Comparison of ENCODE assay signal across 13 cellular contexts in genomic region chr13:114127473-114128347, GRCh38. TPM values are rescaled to one million over a fixed set of nuclear protein-coding genes. Genes with fewer than 3 reads are reported as not detected.
A peak's percentile ranks its signal among the peaks of the same experiment; 100 is the strongest.
DNase-seq lines count a peak whose midpoint lies in the region; ATAC-seq, FAIRE-seq and TF ChIP-seq lines count a peak whose summit lies in the region.
"Had no signal": no experiment of that assay in that cellular context is flagged by ENCODE, and none has a peak within 500 bp of the region (broad histone marks: within the 10 kb centered on the region; RNA-seq: fewer than 3 reads in every experiment).

No MANE protein-coding gene starts in this region.

- peak overlapping the region; percentile 94 for H3K4me2 ChIP-seq in Loucy (ENCODE audit: low read depth, low read length, poor library complexity, severe bottlenecking)
- peak overlapping the region; percentile 66 for H3K4me2 ChIP-seq in endothelial cell of umbilical vein (ENCODE audit: insufficient read depth, low read length)

- peaks cover 4% of the 10 kb centered on the region; the same call in 1 of the 2 replicates for H3F3A ChIP-seq in Loucy (ENCODE audit: low read depth)

- no peaks in the 10 kb centered on the region for H3K27me3 Mint-ChIP-seq in CD4-positive, alpha-beta memory T cell

- peaks cover 75% of the 10 kb centered on the region for H3K4me1 ChIP-seq in CD4-positive, alpha-beta memory T cell (ENCODE audit: insufficient read depth, low read length)
- H3K4me1 ChIP-seq in Loucy (ENCODE audit: insufficient read depth, low read length, poor library complexity, severe bottlenecking) (peaks cover 76% of the 10 kb centered on the region), endothelial cell of umbilical vein (ENCODE audit: control insufficient read depth, extremely low read depth, insufficient read depth, low read length) (peaks cover 44% of the 10 kb centered on the region), neutrophil (ENCODE audit: control insufficient read depth in 1 of 2, insufficient read depth in 1 of 2, low read depth in 1 of 2, low read length in 1 of 2) (peaks cover 43 to 46% of the 10 kb centered on the region in 2 experiments)

- TF ChIP-seq POLR2A in endothelial cell of umbilical vein (IDR thresholded peaks at IDR 0.05; ENCODE audit: low read depth, low read length): no peak

- H4K20me1 ChIP-seq in Loucy (ENCODE audit: insufficient read depth, low read length, poor library complexity, severe bottlenecking) (peaks cover 15% of the 10 kb centered on the region), endothelial cell of umbilical vein (replicated peaks; ENCODE audit: control insufficient read depth, extremely low read depth, insufficient read depth, low read length) (no peaks in the 10 kb centered on the region)

- POLR2A ChIA-PET in CD4-positive, alpha-beta memory T cell (lab: Charles Lee; ENCODE audit: partially characterized antibody): interaction anchor here (0.9 to 9.5 kb wide), 10 partner anchors 9 to 62 kb away, joined by 3 to 170 read pairs (median 10); no protein-coding TSS in a partner anchor
- POLR2A ChIA-PET in endothelial cell of umbilical vein (lab: Charles Lee): interaction anchor here (1.3 kb wide), 1 partner anchor 9 kb away, joined by 3 read pairs; no protein-coding TSS in a partner anchor

- H3K9me1 ChIP-seq in endothelial cell of umbilical vein (replicated peaks; ENCODE audit: control insufficient read depth, extremely low read depth, insufficient read depth, low read length): no peaks in the 10 kb centered on the region

- H3K79me2 ChIP-seq in Loucy (ENCODE audit: insufficient read depth, low read length) (peaks cover 93% of the 10 kb centered on the region), endothelial cell of umbilical vein (ENCODE audit: control insufficient read depth, insufficient read depth, low read length) (peaks cover 87% of the 10 kb centered on the region)

- peaks cover 45 to 84% (median 70%) of the 10 kb centered on the region in 4 donors for H3K4me1 Mint-ChIP-seq in CD4-positive, alpha-beta memory T cell

- H3K4me3 Mint-ChIP-seq in CD4-positive, alpha-beta memory T cell: peak overlapping the region; percentile 81 to 100 (median 100)

- ATAC-seq in HG03135 (IDR thresholded peaks at IDR 0.05; ENCODE audit: unreplicated experiment): no peak

- no peak overlapping the region for H2AFZ ChIP-seq in Loucy (ENCODE audit: low read length)
- H2AFZ ChIP-seq in endothelial cell of umbilical vein (ENCODE audit: low read depth, low read length): no peak overlapping the region

- BruUV-seq in endothelial cell of umbilical vein (replicated peaks; lab: Mats Ljungman, UMichigan): no TSS peak

- CTCF ChIA-PET in CD4-positive, alpha-beta memory T cell (lab: Charles Lee; ENCODE audit: partially characterized antibody): interaction anchor here (1.0 to 5.3 kb wide), 6 partner anchors 15 to 98 kb away, joined by 3 to 32 read pairs (median 4); no protein-coding TSS in a partner anchor
- CTCF ChIA-PET in endothelial cell of umbilical vein (lab: Charles Lee): interaction anchor here (1.0 to 1.7 kb wide), 4 partner anchors 13 to 99 kb away, joined by 3 to 6 read pairs (median 4); no protein-coding TSS in a partner anchor

- H3K27ac ChIP-seq in CD4-positive, alpha-beta memory T cell (ENCODE audit: low read depth, low read length): peak overlapping the region; percentile 74
- H3K27ac ChIP-seq in endothelial cell of umbilical vein (ENCODE audit: insufficient read depth, low read depth, low read length) (peak overlapping the region; percentile 87), neutrophil (peak overlapping the region; percentile 87)
- H3K27ac ChIP-seq: testis had no signal

- intact Hi-C loops in CD4-positive, alpha-beta memory T cell (cut with micrococcal nuclease): loop anchor here (2.0 to 5.0 kb wide), 2 partner anchors 35 to 63 kb away; no protein-coding TSS in a partner anchor
- intact Hi-C loops in endothelial cell of umbilical vein (cut with micrococcal nuclease): no loop called here

- TF ChIP-seq CTCF in Loucy (conservative IDR thresholded peaks at IDR 0.05; ENCODE audit: low read length) (no peak), endothelial cell of umbilical vein (IDR thresholded peaks at IDR 0.05; ENCODE audit: extremely low read depth in 1 of 2, insufficient read depth in 1 of 2, low read depth in 1 of 2, low read length in 2 of 2) (peak in 1 of 2 donors; percentile 11), neutrophil (IDR thresholded peaks at IDR 0.05) (no peak)

- H3K9me2 ChIP-seq in Loucy (replicated peaks; ENCODE audit: low read depth, low read length): no peaks in the 10 kb centered on the region

- peak overlapping the region; percentile 43 to 92 for H3K4me3 ChIP-seq in CD4-positive, alpha-beta memory T cell (ENCODE audit: low read length in 2 of 2)
- peak overlapping the region; percentile 87 for H3K4me3 ChIP-seq in Loucy (ENCODE audit: low read length, poor library complexity, severe bottlenecking)
- H3K4me3 ChIP-seq in endothelial cell of umbilical vein (replicated peaks in 1 of 3; ENCODE audit: insufficient read depth in 1 of 3, low read depth in 1 of 3, low read length in 3 of 3): no peak overlapping the region
- peak overlapping the region in 1 of 2 experiments; percentile 64 for H3K4me3 ChIP-seq in neutrophil (ENCODE audit: low read depth in 1 of 2, low read length in 1 of 2)
- H3K4me3 ChIP-seq: MG63, testis had no signal

- peak; percentile 55 for FAIRE-seq in endothelial cell of umbilical vein (lab: Jason Lieb, UNC)
- FAIRE-seq in HTR-8/SVneo (lab: Jason Lieb, UNC): no peak
- FAIRE-seq: colon had no signal

- H3K36me3 ChIP-seq in CD4-positive, alpha-beta memory T cell (ENCODE audit: insufficient read depth, low read length): peaks cover 13% of the 10 kb centered on the region
- H3K36me3 ChIP-seq in Loucy (ENCODE audit: insufficient read depth, low read length): no peaks in the 10 kb centered on the region
- H3K36me3 ChIP-seq in endothelial cell of umbilical vein (ENCODE audit: control insufficient read depth in 2 of 2, extremely low read depth in 1 of 2, insufficient read depth in 2 of 2, low read length in 2 of 2): no peaks in the 10 kb centered on the region
- H3K36me3 ChIP-seq in neutrophil: no peaks in the 10 kb centered on the region

- peak overlapping the region; percentile 87 to 100 (median 94) for H3K27ac Mint-ChIP-seq in CD4-positive, alpha-beta memory T cell

- no peak for DNase-seq in CD4-positive, alpha-beta memory T cell
- peak; percentile 32 for DNase-seq in endothelial cell of umbilical vein (ENCODE audit: low read depth, low spot score)
- DNase-seq in middle frontal gyrus (ENCODE audit: extremely low spot score, low spot score): no peak
- no peak for DNase-seq in HTR-8/SVneo (ENCODE audit: insufficient read length, low spot score)
- DNase-seq in putamen (ENCODE audit: low spot score): no peak
- DNase-seq: activated CD4-positive, alpha-beta T cell treated with anti-CD3 and anti-CD28 coated beads, Interleukin-2, amount 50 U/mL, for 1 hour; DMS79; MG63; testis had no signal

- dilution Hi-C loops in endothelial cell of umbilical vein (cut with MboI; ENCODE audit: extremely low pct_ligation_motif_present, low sequenced_read_pairs): no loop called here

- H3K27me3 ChIP-seq in CD4-positive, alpha-beta memory T cell (ENCODE audit: insufficient read depth, low read length): no peaks in the 10 kb centered on the region
- H3K27me3 ChIP-seq in Loucy (ENCODE audit: insufficient read depth, low read length, poor library complexity, severe bottlenecking) (no peaks in the 10 kb centered on the region), endothelial cell of umbilical vein (ENCODE audit: control insufficient read depth in 2 of 2, insufficient read depth in 2 of 2, low read length in 2 of 2) (no peaks in the 10 kb centered on the region), neutrophil (peaks cover 27% of the 10 kb centered on the region)
- H3K27me3 ChIP-seq: MG63, testis had no signal

- peaks cover 0 to 4% (median 0%) of the 10 kb centered on the region in 8 donors for H3K9me3 Mint-ChIP-seq in CD4-positive, alpha-beta memory T cell

- H3K36me3 Mint-ChIP-seq in CD4-positive, alpha-beta memory T cell: peaks cover 48 to 60% of the 10 kb centered on the region in 2 donors

- H3K9ac ChIP-seq in Loucy (ENCODE audit: low read depth, low read length, poor library complexity, severe bottlenecking) (peak overlapping the region; percentile 87), endothelial cell of umbilical vein (replicated peaks; ENCODE audit: extremely low read depth, insufficient read depth, low read length) (peak overlapping the region; percentile 84)

- H3K9me3 ChIP-seq in CD4-positive, alpha-beta memory T cell (ENCODE audit: control insufficient read depth in 1 of 2, low read length in 2 of 2): no peaks in the 10 kb centered on the region
- no peaks in the 10 kb centered on the region for H3K9me3 ChIP-seq in Loucy (ENCODE audit: insufficient read depth, low read depth, low read length)
- no peaks in the 10 kb centered on the region for H3K9me3 ChIP-seq in endothelial cell of umbilical vein (replicated peaks; ENCODE audit: control insufficient read depth, insufficient read depth, low read length)
- no peaks in the 10 kb centered on the region for H3K9me3 ChIP-seq in neutrophil
- H3K9me3 ChIP-seq: MG63, testis had no signal

TF ChIP-seq in endothelial cell of umbilical vein, 7 proteins besides CTCF, POLR2A, EP300 and RAD21 (continues in another document):
- TF ChIP-seq FOS (IDR thresholded peaks at IDR 0.05; ENCODE audit: borderline replicate concordance, insufficient read depth, low read length): no peak

RNA-seq across cellular contexts. Expression of gene RASA3, which starts 4.7 kb away (rescaled TPM):
- 100 to 1,000 TPM; 171 to 174 TPM for total RNA-seq in CD4-positive, alpha-beta memory T cell
- 100 to 1,000 TPM in 1 of 2 donors, 10 to 100 TPM in 1; 65.5 to 141 TPM for polyA plus RNA-seq in CD4-positive, alpha-beta memory T cell
- 51.2 and 53.8 TPM in 2 replicates for total RNA-seq in endothelial cell of umbilical vein
- polyA plus RNA-seq in endothelial cell of umbilical vein: 22.5 and 26.5 TPM in 2 replicates
- 35.6 and 36.3 TPM in 2 replicates for polyA plus RNA-seq in endothelial cell of umbilical vein (2011; cell fraction: cytosol; rRNA removed)
- 51.2 and 56.7 TPM in 2 replicates for polyA plus RNA-seq in endothelial cell of umbilical vein (2011; cell fraction: nucleus; rRNA removed)
- polyA plus RNA-seq in endothelial cell of umbilical vein (2012): 41.1 and 42.8 TPM in 2 replicates
- 34.5 and 39.0 TPM in 2 replicates for polyA minus RNA-seq in endothelial cell of umbilical vein
- 5.5 TPM for polyA minus RNA-seq in endothelial cell of umbilical vein (2011; cell fraction: cytosol; rRNA and poly(A)+ RNA removed)
- 20.8 and 28.6 TPM in 2 replicates for polyA minus RNA-seq in endothelial cell of umbilical vein (2011; cell fraction: nucleus; rRNA and poly(A)+ RNA removed)

RNA-seq across cellular contexts. Expression of gene CFAP97D2, which starts 51.3 kb away (rescaled TPM):
- total RNA-seq in CD4-positive, alpha-beta memory T cell: not detected
- not detected for polyA plus RNA-seq in CD4-positive, alpha-beta memory T cell
- not detected in 2 replicates for total RNA-seq in endothelial cell of umbilical vein
- 0.13 TPM in 1 of 2 replicates, not detected in the other for polyA plus RNA-seq in endothelial cell of umbilical vein
- polyA plus RNA-seq in endothelial cell of umbilical vein (2011; cell fraction: cytosol; rRNA removed): not detected in 2 replicates
- polyA plus RNA-seq in endothelial cell of umbilical vein (2011; cell fraction: nucleus; rRNA removed): not detected in 2 replicates
- polyA plus RNA-seq in endothelial cell of umbilical vein (2012): not detected in 2 replicates
- not detected in 2 replicates for polyA minus RNA-seq in endothelial cell of umbilical vein
- polyA minus RNA-seq in endothelial cell of umbilical vein (2011; cell fraction: cytosol; rRNA and poly(A)+ RNA removed): not detected
- polyA minus RNA-seq in endothelial cell of umbilical vein (2011; cell fraction: nucleus; rRNA and poly(A)+ RNA removed): not detected in 2 replicates

Comparison
In these comparisons a context has a peak if more than half of its experiments do, and no peak if none do; other contexts are left out.
1. H3K4me3 ChIP-seq: peak in CD4-positive, alpha-beta memory T cell (2 of 2) and Loucy (single experiment); none in endothelial cell of umbilical vein (0 of 3).
2. Peak in every context shown above with its lines, with median percentiles within 50 percentile points of each other: H3K27ac ChIP-seq.